Comparison of ENCODE assay signal across 27 cellular contexts in the genomic region with DNA sequence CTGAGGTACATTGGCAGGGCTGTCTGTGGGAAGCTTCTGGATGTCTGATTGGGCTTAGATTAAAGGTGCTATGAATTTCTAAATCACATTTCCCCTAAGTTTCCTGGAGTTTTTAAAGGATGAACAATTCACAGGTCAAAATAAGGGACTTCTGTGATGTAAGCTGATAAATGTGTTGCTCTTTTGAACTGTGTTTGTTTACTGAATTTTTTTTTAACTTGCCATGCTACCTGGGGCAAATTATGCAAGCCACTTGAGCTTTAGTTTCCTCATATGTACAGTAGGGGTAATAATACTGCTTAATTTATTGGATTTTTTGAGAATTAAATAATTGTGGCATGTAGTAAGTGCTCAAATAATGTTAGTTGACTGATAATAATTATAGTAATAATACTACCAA.
"Had no signal": no experiment of that assay in that cellular context is flagged by ENCODE, and none has a peak within 500 bp of the region (broad histone marks: within the 10 kb centered on the region; RNA-seq: fewer than 3 reads in every experiment).

No MANE protein-coding gene starts in this region.

- H3K9me3 Mint-ChIP-seq: effector memory CD8-positive, alpha-beta T cell; mesothelial cell of epicardium; naive B cell; naive thymus-derived CD8-positive, alpha-beta T cell had no signal

- H3K9me3 ChIP-seq: colonic mucosa, esophagus squamous epithelium, gastrocnemius medialis, heart right ventricle, left ventricle myocardium inferior, lower lobe of right lung, mucosa of descending colon had no signal

- H3K27ac Mint-ChIP-seq: dendritic cell treated with granulocyte-macrophage colony-stimulating factor and Interleukin-4, amounts not matched to agents 40 ng/mL and 50 ng/mL, for 4 days; effector memory CD8-positive, alpha-beta T cell; mesothelial cell of epicardium; naive B cell had no signal

- H3K36me3 ChIP-seq: colonic mucosa, esophagus squamous epithelium, gastrocnemius medialis, heart right ventricle, left ventricle myocardium inferior, lower lobe of right lung had no signal

- H3K36me3 Mint-ChIP-seq: mesothelial cell of epicardium, naive B cell had no signal

- H3K4me1 ChIP-seq: colonic mucosa, esophagus squamous epithelium, gastrocnemius medialis, heart right ventricle, left ventricle myocardium inferior, lower lobe of right lung had no signal

- H3K4me1 Mint-ChIP-seq: naive B cell; naive thymus-derived CD8-positive, alpha-beta T cell had no signal

- ATAC-seq: effector memory CD8-positive, alpha-beta T cell; esophagus mucosa; gastrocnemius medialis; heart right ventricle; left cardiac atrium; lower lobe of right lung; mucosa of descending colon; naive thymus-derived CD8-positive, alpha-beta T cell had no signal

- H3K27me3 Mint-ChIP-seq: dendritic cell treated with granulocyte-macrophage colony-stimulating factor and Interleukin-4, amounts not matched to agents 40 ng/mL and 50 ng/mL, for 4 days; naive B cell had no signal

- FAIRE-seq: endothelial cell of umbilical vein, islet of Langerhans, kidney had no signal

- H3K4me3 ChIP-seq: colonic mucosa, esophagus squamous epithelium, gastrocnemius medialis, heart right ventricle, left ventricle myocardium inferior, lower lobe of right lung, mucosa of descending colon had no signal

- DNase-seq: colonic mucosa; cortex of kidney; effector CD8-positive, alpha-beta T cell; effector memory CD8-positive, alpha-beta T cell; erythroblast; esophagus squamous epithelium; foreskin fibroblast; foreskin melanocyte; gastrocnemius medialis; glutamatergic neuron; head of caudate nucleus; heart right ventricle; hippocampal formation; kidney; left cardiac atrium; left ventricle myocardium inferior; lower lobe of right lung; mesenchymal stem cell; mucosa of descending colon; naive B cell; naive thymus-derived CD8-positive, alpha-beta T cell had no signal

- H3K27ac ChIP-seq: colonic mucosa, epithelial cell of prostate, esophagus squamous epithelium, gastrocnemius medialis, heart right ventricle, left ventricle myocardium inferior, lower lobe of right lung had no signal

- H3K4me3 Mint-ChIP-seq: dendritic cell treated with granulocyte-macrophage colony-stimulating factor and Interleukin-4, amounts not matched to agents 40 ng/mL and 50 ng/mL, for 4 days; effector memory CD8-positive, alpha-beta T cell; mesothelial cell of epicardium; naive B cell; naive thymus-derived CD8-positive, alpha-beta T cell had no signal

- H3K27me3 ChIP-seq: colonic mucosa, esophagus squamous epithelium, gastrocnemius medialis, heart right ventricle had no signal
